8 cellular contexts compared by ENCODE assay signal in the genomic region with DNA sequence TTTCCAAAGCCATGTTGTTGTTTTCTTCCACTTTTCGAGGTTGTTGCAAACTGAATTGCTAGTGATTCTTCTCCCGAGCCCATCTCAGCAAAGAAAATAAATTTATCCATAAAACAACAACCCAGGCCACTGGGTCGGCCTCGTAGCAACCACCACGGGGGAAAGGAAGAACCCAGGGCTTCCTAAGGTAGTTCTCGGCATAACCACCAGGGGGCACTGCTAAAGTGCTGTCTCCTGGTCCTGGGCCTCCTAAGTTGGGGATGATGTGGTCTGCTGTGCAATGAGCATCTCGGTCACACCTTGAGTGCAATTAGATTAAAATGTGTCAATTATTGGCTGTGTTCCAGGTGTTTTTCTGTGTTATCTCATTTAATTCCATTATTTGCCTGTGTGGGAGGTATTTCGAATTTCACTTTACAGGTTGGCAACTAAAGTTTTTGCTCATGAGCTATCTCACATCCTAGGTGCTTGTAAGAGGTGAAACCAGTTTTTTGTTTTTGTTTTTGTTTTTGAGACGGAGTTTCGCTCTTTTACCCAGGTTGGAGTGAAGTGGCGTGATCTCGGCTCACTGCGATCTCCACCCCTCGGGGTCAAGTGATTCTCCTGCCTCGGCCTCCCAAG.
A peak's percentile ranks its signal among the peaks of the same experiment; 100 is the strongest.
DNase-seq lines count a peak whose midpoint lies in the region; ATAC-seq and TF ChIP-seq lines count a peak whose summit lies in the region.

No MANE protein-coding gene starts in this region.

- H3K36me3 ChIP-seq in heart right ventricle: no peaks in the 10 kb centered on the region

- peak; percentile 95 for ATAC-seq in GM19467 (IDR thresholded peaks at IDR 0.05; ENCODE audit: unreplicated experiment)
- peak; percentile 88 for ATAC-seq in HG03469 (IDR thresholded peaks at IDR 0.05; ENCODE audit: unreplicated experiment)
- peak in 4 of 8 donors; percentile 52 to 70 (median 60) for ATAC-seq in heart right ventricle
- no peak for ATAC-seq in omental fat pad (ENCODE audit: low FRiP score)

- no peaks in the 10 kb centered on the region for H3K9me3 ChIP-seq in heart right ventricle

- no peaks in the 10 kb centered on the region for H3K4me1 ChIP-seq in heart right ventricle

- DNase-seq in DMS53 (lab: John Stamatoyannopoulos, UW) (peak; percentile 81), SHP77 treated with DMSO at 0.1 percent for 48 hours (lab: John Stamatoyannopoulos, UW) (peak; percentile 36), heart right ventricle (peak; percentile 26 to 38), omental fat pad (ENCODE audit: low spot score) (no peak)
- peak; percentile 53 for DNase-seq in activated naive CD4-positive, alpha-beta T cell treated with Interleukin-2 at 50 U/mL for 16 hours
- peak; percentile 44 for DNase-seq in stimulated activated CD4-positive, alpha-beta T cell treated with anti-CD3 and anti-CD28 coated beads, Interleukin-12 subunit alpha, Interleukin-12 subunit beta, amount 100 ng/mL, for 4 hours

- H3K4me3 ChIP-seq in heart right ventricle: no peak overlapping the region

- no peak overlapping the region for H3K27ac ChIP-seq in heart right ventricle

- peaks cover 0 to 4% (median 0%) of the 10 kb centered on the region in 7 donors for H3K27me3 ChIP-seq in heart right ventricle

- intact Hi-C loops in heart right ventricle (cut with DNase I): loop anchor here in 4 of 10 donors (5.0 to 10.0 kb wide), 4 partner anchors 162 to 409 kb away; no protein-coding TSS in a partner anchor

- 69 to 70% methylated on average over 15 of the region's 15 CpGs for WGBS in heart right ventricle, 2 donors

- peak; percentile 45 to 90 (median 68) for TF ChIP-seq CTCF in heart right ventricle (IDR thresholded peaks at IDR 0.05)
- TF ChIP-seq CTCF in omental fat pad (IDR thresholded peaks at IDR 0.05): peak in 1 of 3 donors; percentile 14
